Comparison of ENCODE assay signal across 11 cellular contexts in the genomic region with DNA sequence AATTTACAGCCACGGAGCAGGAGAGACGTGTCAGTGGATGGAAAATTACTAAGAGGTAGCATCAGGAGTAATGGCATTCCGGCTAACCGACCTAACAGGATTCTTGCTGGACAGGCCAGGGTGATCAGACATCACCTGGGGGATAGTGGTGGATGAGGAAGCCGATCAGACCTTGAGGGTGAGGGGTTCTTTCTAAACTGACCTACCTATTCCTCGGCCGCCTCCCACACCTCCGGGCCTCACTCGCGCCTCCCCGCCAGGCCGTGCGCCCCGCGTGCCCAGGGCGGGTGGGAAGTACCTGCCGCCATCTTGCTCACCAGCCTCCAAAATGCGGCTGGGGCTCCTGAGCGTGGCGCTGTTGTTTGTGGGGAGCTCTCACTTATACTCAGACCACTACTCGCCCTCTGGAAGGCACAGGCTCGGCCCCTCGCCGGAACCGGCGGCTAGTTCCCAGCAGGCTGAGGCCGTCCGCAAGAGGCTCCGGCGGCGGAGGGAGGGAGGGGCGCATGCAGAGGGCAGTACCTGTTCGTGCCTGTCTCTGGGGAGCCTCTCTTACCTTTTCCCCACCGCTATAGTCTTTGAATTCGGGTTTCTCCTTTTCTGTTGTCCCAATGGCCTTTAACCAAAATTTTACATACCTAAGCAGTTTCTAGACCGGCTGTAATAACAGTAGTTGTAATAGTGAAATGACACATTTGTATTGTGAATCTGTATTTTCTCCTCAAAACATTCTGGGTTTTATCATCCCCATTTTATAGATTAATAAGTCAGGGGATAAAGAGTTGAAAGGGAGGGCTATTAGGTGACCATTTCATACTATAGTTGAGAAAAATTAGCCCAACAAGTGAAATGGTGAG. TPM values are rescaled to one million over a fixed set of nuclear protein-coding genes. Genes with fewer than 3 reads are reported as not detected.
DNase-seq lines count a peak whose midpoint lies in the region; ATAC-seq and TF ChIP-seq lines count a peak whose summit lies in the region.
"Had no signal": no experiment of that assay in that cellular context is flagged by ENCODE, and none has a peak within 500 bp of the region (broad histone marks: within the 10 kb centered on the region; RNA-seq: fewer than 3 reads in every experiment).

TMPRSS12 (plus strand) TSS at position 290 of the 857 bp plus-strand sequence; CDS start at position 329, 39 bp downstream.

- H3K4me1 ChIP-seq in SK-N-SH (ENCODE audit: control insufficient read depth in 1 of 2, insufficient read depth in 2 of 2, low read depth in 1 of 2, low read length in 1 of 2) = no peaks in the 10 kb centered on the region

- no peak for ATAC-seq in T-helper 17 cell
- no peak for ATAC-seq in HG02759 (IDR thresholded peaks at IDR 0.05; ENCODE audit: unreplicated experiment)

- no peak for TF ChIP-seq CTCF in SK-N-SH (IDR thresholded peaks at IDR 0.05)

- peak; percentile 75 for DNase-seq in ELF-1 (ENCODE audit: low read depth, low spot score)
- peak; percentile 41 for DNase-seq in dermis blood vessel endothelial cell
- peak; percentile 96 for DNase-seq in islet precursor cell
- DNase-seq in retina = peak; percentile 34
- no peak for DNase-seq in SK-N-SH
- no peak for DNase-seq in NAMALWA (ENCODE audit: low spot score)
- no peak for DNase-seq in T-helper 17 cell

- H3K9me2 ChIP-seq in SK-N-SH = no peaks in the 10 kb centered on the region

- CTCF ChIA-PET in SK-N-SH (lab: Yijun Ruan, JAX) = no interaction called here

- H3K27me3 Mint-ChIP-seq in T-helper 17 cell = peaks cover 22% of the 10 kb centered on the region

- H3K36me3 Mint-ChIP-seq in T-helper 17 cell (ENCODE audit: low read depth) = peaks cover 3% of the 10 kb centered on the region

- no peaks in the 10 kb centered on the region for H3K27me3 ChIP-seq in SK-N-SH (ENCODE audit: insufficient read depth)

- no peak for TF ChIP-seq RAD21 in SK-N-SH (IDR thresholded peaks at IDR 0.05; ENCODE audit: low read length)

- H3F3A ChIP-seq in SK-N-SH (replicated peaks; ENCODE audit: insufficient read depth) = no peaks in the 10 kb centered on the region

- no peak within 1 kb of the TSS for H3K27ac ChIP-seq in SK-N-SH (ENCODE audit: low read depth in 2 of 2, low read length in 1 of 2)

- no peak within 1 kb of the TSS for H3K4me3 Mint-ChIP-seq in T-helper 17 cell

- no peak within 1 kb of the TSS for H3K4me3 ChIP-seq in SK-N-SH (ENCODE audit: low read depth in 2 of 2, low read length in 1 of 2)

- H3K9ac ChIP-seq in SK-N-SH = no peak within 1 kb of the TSS

- WGBS in SK-N-SH (ENCODE audit: low lambda C conversion rate) = 85% methylated on average over 35 of the region's 36 CpGs

- no peak within 1 kb of the TSS for H3K27ac Mint-ChIP-seq in T-helper 17 cell

- no peak for TF ChIP-seq EP300 in SK-N-SH (IDR thresholded peaks at IDR 0.05; ENCODE audit: borderline replicate concordance in 1 of 2, low read depth in 1 of 2, low read length in 1 of 2)

- no peaks in the 10 kb centered on the region for H3K4me1 Mint-ChIP-seq in T-helper 17 cell

- no peaks in the 10 kb centered on the region for H4K20me1 ChIP-seq in SK-N-SH (ENCODE audit: insufficient read depth)

- no peaks in the 10 kb centered on the region for H3K36me3 ChIP-seq in SK-N-SH (replicated peaks in 1 of 2; ENCODE audit: control insufficient read depth in 1 of 2, insufficient read depth in 2 of 2, low read length in 1 of 2)

- H2AFZ ChIP-seq in SK-N-SH (ENCODE audit: low read depth) = no peak within 1 kb of the TSS

- POLR2A ChIA-PET in SK-N-SH (lab: Yijun Ruan, JAX) = no interaction called here

- no peak within 1 kb of the TSS for H3K4me2 ChIP-seq in SK-N-SH

- H3K9me3 ChIP-seq in SK-N-SH (no peaks in the 10 kb centered on the region), T-helper 17 cell (ENCODE audit: control insufficient read depth, low read length, poor library complexity, severe bottlenecking) (no peaks in the 10 kb centered on the region)

- H3K79me2 ChIP-seq in SK-N-SH (ENCODE audit: insufficient read depth) = no peaks in the 10 kb centered on the region

TF ChIP-seq in SK-N-SH, 30 proteins besides CTCF, POLR2A, EP300 and RAD21 (continues in another document):
- TF ChIP-seq IRF3 (IDR thresholded peaks at IDR 0.05; ENCODE audit: low read depth, low read length) (no peak), ZBTB33 (IDR thresholded peaks at IDR 0.05; ENCODE audit: borderline replicate concordance, low read depth) (no peak), EZH2phosphoT487 (IDR thresholded peaks at IDR 0.05; ENCODE audit: borderline replicate concordance, low read depth) (no peak), CHD2 (IDR thresholded peaks at IDR 0.05; ENCODE audit: low read length, partially characterized antibody) (no peak), JUND (IDR thresholded peaks at IDR 0.05) (no peak), RXRA (IDR thresholded peaks at IDR 0.05; ENCODE audit: borderline replicate concordance, low read depth) (no peak), MEF2A (IDR thresholded peaks at IDR 0.05; ENCODE audit: borderline replicate concordance, low read depth) (no peak), TAF1 (IDR thresholded peaks at IDR 0.05; ENCODE audit: borderline replicate concordance, low read depth, low read length) (no peak), FOXM1 (IDR thresholded peaks at IDR 0.05; ENCODE audit: low read depth) (no peak), MXI1 (IDR thresholded peaks at IDR 0.05; ENCODE audit: low read depth, low read length) (no peak), RFX5 (IDR thresholded peaks at IDR 0.05; ENCODE audit: low read length) (no peak), USF2 (IDR thresholded peaks at IDR 0.05; ENCODE audit: borderline replicate concordance, low read depth, low read length) (no peak), FOXJ3 (CRISPR knock-in tag; IDR thresholded peaks at IDR 0.05) (no peak), SMC3 (IDR thresholded peaks at IDR 0.05; ENCODE audit: low read depth, low read length) (no peak), USF1 (IDR thresholded peaks at IDR 0.05; ENCODE audit: borderline replicate concordance, low read depth) (no peak)
- TF ChIP-seq, protein P1, sequence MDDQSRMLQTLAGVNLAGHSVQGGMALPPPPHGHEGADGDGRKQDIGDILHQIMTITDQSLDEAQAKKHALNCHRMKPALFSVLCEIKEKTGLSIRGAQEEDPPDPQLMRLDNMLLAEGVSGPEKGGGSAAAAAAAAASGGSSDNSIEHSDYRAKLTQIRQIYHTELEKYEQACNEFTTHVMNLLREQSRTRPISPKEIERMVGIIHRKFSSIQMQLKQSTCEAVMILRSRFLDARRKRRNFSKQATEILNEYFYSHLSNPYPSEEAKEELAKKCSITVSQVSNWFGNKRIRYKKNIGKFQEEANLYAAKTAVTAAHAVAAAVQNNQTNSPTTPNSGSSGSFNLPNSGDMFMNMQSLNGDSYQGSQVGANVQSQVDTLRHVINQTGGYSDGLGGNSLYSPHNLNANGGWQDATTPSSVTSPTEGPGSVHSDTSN (IDR thresholded peaks at IDR 0.05) = no peak

RNA-seq across cellular contexts. Expression of gene TMPRSS12, which starts in this region (rescaled TPM):
- total RNA-seq in dermis blood vessel endothelial cell (not detected in 2 replicates), T-helper 17 cell (not detected)
- polyA plus RNA-seq in SK-N-SH (2012; rRNA removed) = not detected in 2 replicates
- not detected in 2 replicates for polyA plus RNA-seq in SK-N-SH (2012; cell fraction: cytosol; rRNA removed)
- not detected in 2 replicates for polyA plus RNA-seq in SK-N-SH (2012; cell fraction: nucleus; rRNA removed)
- total RNA-seq: dermis microvascular lymphatic vessel endothelial cell; LHCN-M2; T-helper 1 cell treated with Interleukin-12 subunit alpha and Interleukin-12 subunit beta and Interleukin-4 antibody, amounts not matched to agents 30 ng/mL and 1 ng/mL, for 36 hours had no signal

Comparison
In these comparisons a context has a peak if more than half of its experiments do, and no peak if none do; other contexts are left out.
1. Peak in DNase-seq in dermis blood vessel endothelial cell; RNA of the gene not detected or under 1 TPM.
2. DNase-seq: peak in ELF-1 (single experiment), islet precursor cell (single experiment) and retina (single experiment); none in SK-N-SH (single experiment), NAMALWA (single experiment) and T-helper 17 cell (0 of 3).